In the genomic region with DNA sequence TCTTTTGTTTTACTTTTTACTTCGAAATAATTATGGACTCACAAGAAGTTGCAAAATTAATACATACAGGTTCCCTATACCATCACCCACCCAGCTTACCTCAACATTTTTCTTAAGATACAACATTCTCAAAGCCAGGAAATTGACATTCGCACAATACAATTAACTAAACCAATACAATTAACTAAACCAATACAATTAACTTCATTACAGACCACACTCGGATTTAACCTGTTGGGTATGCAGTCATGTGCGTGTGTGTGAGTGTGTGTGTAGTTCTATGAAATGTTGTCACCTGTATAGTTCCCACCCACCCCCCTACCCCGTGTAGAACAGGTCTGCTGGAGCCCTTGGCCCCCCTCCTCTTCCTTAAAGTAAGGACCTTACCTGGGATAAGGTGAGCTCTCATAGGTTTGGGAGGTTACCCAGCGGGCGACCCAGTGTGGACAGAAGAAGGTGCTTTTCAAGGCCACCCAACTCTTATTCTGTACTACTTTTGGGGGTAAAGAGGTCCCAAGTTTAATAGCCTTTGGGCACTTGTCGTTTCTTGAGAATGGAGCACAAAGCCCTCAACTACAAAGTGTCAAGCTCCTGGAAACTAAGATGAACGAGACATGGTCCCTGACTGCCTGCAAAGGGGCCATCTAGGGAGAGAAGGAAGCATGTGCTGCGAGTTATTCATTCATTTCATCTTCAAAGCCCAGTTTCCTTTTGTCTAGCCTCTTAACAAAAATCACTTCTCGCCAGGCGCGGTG, we compare ENCODE assay signal across 8 cellular contexts. TPM values are rescaled to one million over a fixed set of nuclear protein-coding genes. Genes with fewer than 3 reads are reported as not detected.
DNase-seq lines count a peak whose midpoint lies in the region; ATAC-seq, FAIRE-seq and TF ChIP-seq lines count a peak whose summit lies in the region.

No MANE protein-coding gene starts in this region.

- H3K9ac ChIP-seq in HUES64 (ENCODE audit: low read depth, low read length) = no peak overlapping the region

- ATAC-seq in GM19455 (IDR thresholded peaks at IDR 0.05; ENCODE audit: unreplicated experiment) (no peak), GM18505 (IDR thresholded peaks at IDR 0.05; ENCODE audit: unreplicated experiment) (no peak)

- H3K27me3 ChIP-seq in HUES64 (ENCODE audit: insufficient read depth, low read length) (no peaks in the 10 kb centered on the region), mononuclear cell (ENCODE audit: insufficient read depth, low read length) (no peaks in the 10 kb centered on the region)

- 78% methylated on average over 9 of the region's 13 CpGs for WGBS in HUES64

- H3K4me1 ChIP-seq in HUES64 (ENCODE audit: insufficient read depth, low read length) (peaks cover 10% of the 10 kb centered on the region; the same call in 1 of the 2 replicates), mononuclear cell (ENCODE audit: insufficient read depth, low read length) (peaks cover 38% of the 10 kb centered on the region)

- in situ Hi-C loops in astrocyte of the cerebellum (cut with HindIII; ENCODE audit: low sequenced_read_pairs) = no loop called here

- H3K9me3 ChIP-seq in HUES64 (ENCODE audit: insufficient read depth, low read depth, low read length) (no peaks in the 10 kb centered on the region), mononuclear cell (ENCODE audit: low read depth, low read length) (no peaks in the 10 kb centered on the region)

- H3K27ac ChIP-seq in 22Rv1 (peak overlapping the region; percentile 64; the same call in 1 of the 2 replicates), HUES64 (ENCODE audit: low read depth, low read length) (no peak overlapping the region)

- DNase-seq in astrocyte of the cerebellum (ENCODE audit: low read depth) (no peak), A172 (ENCODE audit: low spot score) (no peak), GM12892 (ENCODE audit: insufficient read length) (no peak)

- FAIRE-seq in GM12892 (lab: Jason Lieb, UNC) = no peak

- H3K36me3 ChIP-seq in HUES64 (ENCODE audit: insufficient read depth, low read length) = peaks cover 3% of the 10 kb centered on the region; the same call in 1 of the 2 replicates

- TF ChIP-seq POLR2A in GM12892 (IDR thresholded peaks at IDR 0.05; ENCODE audit: low read depth, low read length) (no peak), GM18505 (IDR thresholded peaks at IDR 0.05; ENCODE audit: borderline replicate concordance, extremely low read depth, insufficient read depth, insufficient read length) (no peak)

- no peak for TF ChIP-seq CTCF in 22Rv1 (IDR thresholded peaks at IDR 0.05)
- no peak for TF ChIP-seq CTCF in astrocyte of the cerebellum (IDR thresholded peaks at IDR 0.05; ENCODE audit: low read depth, low read length, missing control alignments)

- H3K4me3 ChIP-seq in HUES64 (ENCODE audit: low read length) = peak overlapping the region; percentile 97
- H3K4me3 ChIP-seq in astrocyte of the cerebellum (ENCODE audit: low read depth, low read length) = peak overlapping the region; percentile 72
- H3K4me3 ChIP-seq in mononuclear cell (ENCODE audit: low read length) = peak overlapping the region; percentile 100

RNA-seq across cellular contexts. Expression of gene STK38, which starts 0.5 kb away (rescaled TPM):
- 14.6 TPM for polyA plus RNA-seq in HUES64 (2013, experiment 1 of 2)
- 12.9 TPM for polyA plus RNA-seq in HUES64 (2013, experiment 2 of 2)
- 35.3 TPM for total RNA-seq in mononuclear cell
- total RNA-seq in A172 (2014; rRNA removed; shearing (Covaris generic)) = 23.7 and 25.3 TPM in 2 replicates
- polyA plus RNA-seq in GM12892 (2012; ENCODE audit: missing spikeins) = 13.9 TPM

RNA-seq across cellular contexts. Expression of gene SRSF3, which starts 46.3 kb away (rescaled TPM):
- 557 TPM for polyA plus RNA-seq in HUES64 (2013, experiment 1 of 2)
- 572 TPM for polyA plus RNA-seq in HUES64 (2013, experiment 2 of 2)
- 438 TPM for total RNA-seq in mononuclear cell
- total RNA-seq in A172 (2014; rRNA removed; shearing (Covaris generic)) = 238 and 255 TPM in 2 replicates
- 341 TPM for polyA plus RNA-seq in GM12892 (2012; ENCODE audit: missing spikeins)
